In the genomic region with DNA sequence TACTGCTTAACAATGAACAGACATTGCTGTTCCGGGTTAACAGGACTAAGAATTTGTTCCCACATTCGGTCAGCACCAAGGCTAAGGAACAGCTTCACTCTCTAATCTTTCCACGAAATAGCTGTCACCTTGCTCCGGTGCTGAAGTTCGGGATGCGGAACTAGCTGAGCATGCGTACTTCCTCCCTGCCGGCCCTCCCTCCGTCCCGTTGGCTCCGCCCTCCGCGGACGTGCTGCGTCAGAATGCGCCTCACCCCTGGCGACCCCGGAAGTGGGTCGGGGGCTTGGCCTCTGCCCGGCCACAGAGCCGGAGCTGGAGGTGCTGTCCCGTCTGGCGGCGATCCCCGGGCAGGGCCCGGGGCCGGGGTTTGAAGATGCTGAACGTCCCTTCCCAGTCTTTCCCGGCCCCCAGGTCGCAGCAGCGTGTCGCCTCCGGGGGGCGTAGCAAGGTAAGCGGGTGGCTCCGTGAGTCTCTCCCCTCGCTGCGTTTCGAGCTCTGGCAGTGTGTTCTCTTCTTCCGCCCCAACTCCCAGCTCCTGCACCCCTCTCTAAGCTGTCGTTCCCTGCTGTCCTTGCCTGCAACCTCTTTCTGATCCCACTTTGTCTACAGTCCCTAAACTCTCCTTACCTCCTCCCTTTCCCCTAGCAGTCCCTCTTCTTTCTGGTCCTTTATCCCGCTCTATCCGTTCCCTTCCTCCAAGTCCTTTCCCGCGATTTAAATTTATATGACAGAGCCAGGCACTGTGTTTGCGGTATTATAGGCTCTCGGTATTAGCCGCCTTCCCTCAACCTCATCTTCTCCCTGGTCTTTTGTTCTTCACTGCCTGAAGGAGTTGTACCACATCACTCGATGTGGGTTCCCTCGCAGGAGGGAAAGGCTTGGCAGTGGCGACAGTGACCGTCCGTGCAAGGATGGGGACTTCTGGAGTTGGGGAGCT, we compare ENCODE assay signal across 8 cellular contexts. TPM values are rescaled to one million over a fixed set of nuclear protein-coding genes. Genes with fewer than 3 reads are reported as not detected.
DNase-seq lines count a peak whose midpoint lies in the region; ATAC-seq and TF ChIP-seq lines count a peak whose summit lies in the region.

A gene with protein sequence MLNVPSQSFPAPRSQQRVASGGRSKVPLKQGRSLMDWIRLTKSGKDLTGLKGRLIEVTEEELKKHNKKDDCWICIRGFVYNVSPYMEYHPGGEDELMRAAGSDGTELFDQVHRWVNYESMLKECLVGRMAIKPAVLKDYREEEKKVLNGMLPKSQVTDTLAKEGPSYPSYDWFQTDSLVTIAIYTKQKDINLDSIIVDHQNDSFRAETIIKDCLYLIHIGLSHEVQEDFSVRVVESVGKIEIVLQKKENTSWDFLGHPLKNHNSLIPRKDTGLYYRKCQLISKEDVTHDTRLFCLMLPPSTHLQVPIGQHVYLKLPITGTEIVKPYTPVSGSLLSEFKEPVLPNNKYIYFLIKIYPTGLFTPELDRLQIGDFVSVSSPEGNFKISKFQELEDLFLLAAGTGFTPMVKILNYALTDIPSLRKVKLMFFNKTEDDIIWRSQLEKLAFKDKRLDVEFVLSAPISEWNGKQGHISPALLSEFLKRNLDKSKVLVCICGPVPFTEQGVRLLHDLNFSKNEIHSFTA (plus strand): TSS at position 280 of the 937 bp plus-strand sequence. CDS start 94 bp downstream, at position 374.

- H3K27me3 ChIP-seq in BLaER1 treated with 17β-estradiol and CSF1 and Interleukin-3, amounts not matched to agents 10 nM and 100 nM, result no peaks in the 10 kb centered on the region
- H3K27me3 ChIP-seq in colonic mucosa, result peaks cover 4% of the 10 kb centered on the region
- H3K27me3 ChIP-seq in layer of hippocampus (ENCODE audit: control insufficient read depth, insufficient read depth, low read length), result no peaks in the 10 kb centered on the region

- peak within 1 kb of the TSS; percentile 79 to 87 (median 83) for H3K9ac ChIP-seq in BLaER1 treated with 17β-estradiol and CSF1 and Interleukin-3, amounts not matched to agents 10 nM and 100 nM
- H3K9ac ChIP-seq in colonic mucosa (ENCODE audit: low read depth in 2 of 2, low read length in 2 of 2), result peak within 1 kb of the TSS; percentile 68 to 92

- peaks cover under 1 to 13% (median 8%) of the 10 kb centered on the region in 11 experiments; a peak in 20 of 22 replicates for H3K36me3 ChIP-seq in BLaER1 treated with 17β-estradiol and CSF1 and Interleukin-3, amounts not matched to agents 10 nM and 100 nM
- no peaks in the 10 kb centered on the region for H3K36me3 ChIP-seq in colonic mucosa

- peak; percentile 99 for ATAC-seq in HG03460 (IDR thresholded peaks at IDR 0.05; ENCODE audit: unreplicated experiment)

- intact Hi-C loops in colonic mucosa (cut with DNase I), result no loop called here

- peak; percentile 94 for DNase-seq in GM19240 (ENCODE audit: insufficient read length, low spot score)
- peak; percentile 82 to 94 for DNase-seq in NCI-H526 (lab: John Stamatoyannopoulos, UW)
- DNase-seq in activated CD4-positive, alpha-beta T cell treated with anti-CD3 and anti-CD28 coated beads for 48 hours, result peak; percentile 95
- peak; percentile 97 for DNase-seq in colonic mucosa
- peak; percentile 82 to 88 for DNase-seq in stimulated activated CD4-positive, alpha-beta T cell treated with anti-CD3 and anti-CD28 coated beads, Interleukin-1b, Interleukin-23, amount 100 ng/mL, for 4 hours (ENCODE audit: low read depth in 2 of 2)

- peaks cover 0 to 30% (median 18%) of the 10 kb centered on the region in 11 experiments; a peak in 12 of 22 replicates for H4K20me1 ChIP-seq in BLaER1 treated with 17β-estradiol and CSF1 and Interleukin-3, amounts not matched to agents 10 nM and 100 nM

- peak within 1 kb of the TSS; percentile 64 to 86 (median 78) for H3K27ac ChIP-seq in BLaER1 treated with 17β-estradiol and CSF1 and Interleukin-3, amounts not matched to agents 10 nM and 100 nM
- peak within 1 kb of the TSS; percentile 80 for H3K27ac ChIP-seq in colonic mucosa
- peak within 1 kb of the TSS; percentile 86 for H3K27ac ChIP-seq in layer of hippocampus (ENCODE audit: low read depth, low read length)

- H3K9me3 ChIP-seq in BLaER1 treated with 17β-estradiol and CSF1 and Interleukin-3, amounts not matched to agents 10 nM and 100 nM (replicated peaks in 1 of 11), result 0 out of 22 replicates have a peak, but pooled peaks cover 0 to 3% (median 0%) of the 10 kb centered on the region in 11 experiments
- H3K9me3 ChIP-seq in colonic mucosa, result no peaks in the 10 kb centered on the region

- TF ChIP-seq CTCF in colonic mucosa (IDR thresholded peaks at IDR 0.05), result no peak

- peak within 1 kb of the TSS; percentile 68 to 87 (median 77) for H3K4me2 ChIP-seq in BLaER1 treated with 17β-estradiol and CSF1 and Interleukin-3, amounts not matched to agents 10 nM and 100 nM

- H3K4me1 ChIP-seq in BLaER1 treated with 17β-estradiol and CSF1 and Interleukin-3, amounts not matched to agents 10 nM and 100 nM, result peaks cover 9 to 20% (median 15%) of the 10 kb centered on the region in 10 experiments; a peak in 17 of 20 replicates
- H3K4me1 ChIP-seq in colonic mucosa, result peaks cover 4% of the 10 kb centered on the region

- peak within 1 kb of the TSS; percentile 72 to 88 (median 82) for H3K4me3 ChIP-seq in BLaER1 treated with 17β-estradiol and CSF1 and Interleukin-3, amounts not matched to agents 10 nM and 100 nM
- H3K4me3 ChIP-seq in colonic mucosa, result peak within 1 kb of the TSS; percentile 80

RNA-seq across cellular contexts. Expression of the gene that starts here (rescaled TPM):
- total RNA-seq in colonic mucosa, result 10 to 100 TPM; 25.4 to 35.4 TPM

Comparison
In these comparisons a context has a peak if more than half of its experiments do, and no peak if none do; other contexts are left out.
1. Peak in every context shown above with its lines: DNase-seq, ATAC-seq, H3K4me3 ChIP-seq and H3K27ac ChIP-seq.